In genomic region chr1:21189906-21190500, GRCh38 we compare ENCODE assay signal across 23 cellular contexts. TPM values are rescaled to one million over a fixed set of nuclear protein-coding genes. Genes with fewer than 3 reads are reported as not detected.
A peak's percentile ranks its signal among the peaks of the same experiment; 100 is the strongest.
DNase-seq lines count a peak whose midpoint lies in the region; ATAC-seq and TF ChIP-seq lines count a peak whose summit lies in the region.
"Had no signal": no experiment of that assay in that cellular context is flagged by ENCODE, and none has a peak within 500 bp of the region (broad histone marks: within the 10 kb centered on the region; RNA-seq: fewer than 3 reads in every experiment).

No MANE protein-coding gene starts in this region.

- peaks cover 30 to 43% of the 10 kb centered on the region in 2 donors for H3K4me1 Mint-ChIP-seq in immature natural killer cell
- H3K4me1 Mint-ChIP-seq in activated T-helper 2 cell treated with anti-CD3 and anti-CD28 coated beads, Interferon-gamma antibody, Interleukin-2, Interleukin-4, amounts not matched to agents 10 μg/mL and 5 μg/mL and 100 μg/mL, durations not matched to agents 14 hours and 24 hours and 36 hours (ENCODE audit: low read depth), result peaks cover 3% of the 10 kb centered on the region

- no peak for TF ChIP-seq EP300 in Ishikawa (IDR thresholded peaks at IDR 0.05; ENCODE audit: borderline replicate concordance)

- peak; percentile 33 for DNase-seq in NCI-H2029 treated with DMSO at 0.1 percent for 48 hours (lab: John Stamatoyannopoulos, UW)
- no peak for DNase-seq in NCI-H2029 (lab: John Stamatoyannopoulos, UW)
- DNase-seq in OCI-M1 (lab: John Stamatoyannopoulos, UW), result peak; percentile 17
- DNase-seq in immature natural killer cell, result no peak
- DNase-seq in activated T-helper 2 cell treated with anti-CD3 and anti-CD28 coated beads, Interferon-gamma antibody, Interleukin-2, Interleukin-4, amounts not matched to agents 10 μg/mL and 5 μg/mL and 100 μg/mL, durations not matched to agents 14 hours and 24 hours and 36 hours (ENCODE audit: low spot score), result no peak
- DNase-seq in Right ventricle myocardium superior, result no peak
- DNase-seq: activated B cell treated with CpG ODN at 0.5 μM for 24 hours; activated CD8-positive, alpha-beta memory T cell treated with anti-CD3 and anti-CD28 coated beads, Interleukin-2, amount 10 ng/mL, durations not matched to agents 7 days and 5 days; activated naive CD4-positive, alpha-beta T cell treated with Interleukin-2 at 50 U/mL for 16 hours; activated T-cell treated with anti-CD3 and anti-CD28 coated beads, Interleukin-2, amount 50 U/mL, for 48 hours; CD4-positive, alpha-beta memory T cell; DMS 273 treated with DMSO at 0.1 percent for 48 hours; GDM1; glutamatergic neuron; MG63; NCI-H1417 treated with DMSO at 0.1 percent for 48 hours; NCI-H446; ovary; retina; stimulated activated CD4-positive, alpha-beta T cell treated with anti-CD3 and anti-CD28 coated beads, Interleukin-2, amount 100 ng/mL, for 24 hours; T-helper 1 cell had no signal

- peak overlapping the region; percentile 43 to 75 (median 65) for H3K4me3 Mint-ChIP-seq in immature natural killer cell
- H3K4me3 Mint-ChIP-seq in activated T-helper 2 cell treated with anti-CD3 and anti-CD28 coated beads, Interferon-gamma antibody, Interleukin-2, Interleukin-4, amounts not matched to agents 10 μg/mL and 5 μg/mL and 100 μg/mL, durations not matched to agents 14 hours and 24 hours and 36 hours (ENCODE audit: low read depth), result no peak overlapping the region
- H3K4me3 Mint-ChIP-seq: activated B cell treated with CpG ODN at 0.5 μM for 24 hours; activated CD8-positive, alpha-beta memory T cell treated with anti-CD3 and anti-CD28 coated beads, Interleukin-2, amount 10 ng/mL, durations not matched to agents 7 days and 5 days; CD4-positive, alpha-beta memory T cell had no signal

- H3K36me3 Mint-ChIP-seq in immature natural killer cell, result peaks cover 0 to under 1% (median 0%) of the 10 kb centered on the region in 3 donors
- no peaks in the 10 kb centered on the region for H3K36me3 Mint-ChIP-seq in activated T-helper 2 cell treated with anti-CD3 and anti-CD28 coated beads, Interferon-gamma antibody, Interleukin-2, Interleukin-4, amounts not matched to agents 10 μg/mL and 5 μg/mL and 100 μg/mL, durations not matched to agents 14 hours and 24 hours and 36 hours (ENCODE audit: low read depth)
- H3K36me3 Mint-ChIP-seq: activated CD8-positive, alpha-beta memory T cell treated with anti-CD3 and anti-CD28 coated beads, Interleukin-2, amount 10 ng/mL, durations not matched to agents 7 days and 5 days; CD4-positive, alpha-beta memory T cell had no signal

- ATAC-seq in GM19395 (IDR thresholded peaks at IDR 0.05; ENCODE audit: unreplicated experiment) (no peak), Right ventricle myocardium superior (ENCODE audit: poor library complexity) (no peak)
- ATAC-seq: activated CD8-positive, alpha-beta memory T cell treated with anti-CD3 and anti-CD28 coated beads, Interleukin-2, amount 10 ng/mL, durations not matched to agents 7 days and 5 days had no signal

- TF ChIP-seq RAD21 in Ishikawa (IDR thresholded peaks at IDR 0.05; ENCODE audit: low read depth), result no peak

- no peaks in the 10 kb centered on the region for H3K9me3 Mint-ChIP-seq in immature natural killer cell
- no peaks in the 10 kb centered on the region for H3K9me3 Mint-ChIP-seq in activated T-helper 2 cell treated with anti-CD3 and anti-CD28 coated beads, Interferon-gamma antibody, Interleukin-2, Interleukin-4, amounts not matched to agents 10 μg/mL and 5 μg/mL and 100 μg/mL, durations not matched to agents 14 hours and 24 hours and 36 hours
- H3K9me3 Mint-ChIP-seq: activated B cell treated with CpG ODN at 0.5 μM for 24 hours; CD4-positive, alpha-beta memory T cell had no signal

- peak overlapping the region in 5 of 6 donors; percentile 55 to 83 (median 80) for H3K27ac Mint-ChIP-seq in immature natural killer cell
- H3K27ac Mint-ChIP-seq in activated T-helper 2 cell treated with anti-CD3 and anti-CD28 coated beads, Interferon-gamma antibody, Interleukin-2, Interleukin-4, amounts not matched to agents 10 μg/mL and 5 μg/mL and 100 μg/mL, durations not matched to agents 14 hours and 24 hours and 36 hours, result no peak overlapping the region
- H3K27ac Mint-ChIP-seq: activated B cell treated with CpG ODN at 0.5 μM for 24 hours; activated CD8-positive, alpha-beta memory T cell treated with anti-CD3 and anti-CD28 coated beads, Interleukin-2, amount 10 ng/mL, durations not matched to agents 7 days and 5 days had no signal

- peaks cover 0 to 3% (median 0%) of the 10 kb centered on the region in 3 donors for H3K27me3 Mint-ChIP-seq in immature natural killer cell (ENCODE audit: low read depth in 3 of 3)
- peaks cover 20% of the 10 kb centered on the region for H3K27me3 Mint-ChIP-seq in activated T-helper 2 cell treated with anti-CD3 and anti-CD28 coated beads, Interferon-gamma antibody, Interleukin-2, Interleukin-4, amounts not matched to agents 10 μg/mL and 5 μg/mL and 100 μg/mL, durations not matched to agents 14 hours and 24 hours and 36 hours (ENCODE audit: low read depth)

- intact Hi-C loops in activated T-helper 2 cell treated with anti-CD3 and anti-CD28 coated beads, Interferon-gamma antibody, Interleukin-2, Interleukin-4, amounts not matched to agents 10 μg/mL and 5 μg/mL and 100 μg/mL, durations not matched to agents 14 hours and 24 hours and 36 hours (cut with micrococcal nuclease), result no loop called here
- intact Hi-C loops in Right ventricle myocardium superior (cut with DNase I), result loop anchor here (5.0 kb wide), 1 partner anchor 203 kb away; no protein-coding TSS in a partner anchor

TF ChIP-seq in Ishikawa, 13 proteins besides CTCF, POLR2A, EP300 and RAD21:
- no peak for TF ChIP-seq TCF12 (IDR thresholded peaks at IDR 0.05; ENCODE audit: low read depth)
- TF ChIP-seq EGR1 (IDR thresholded peaks at IDR 0.05), result no peak
- TF ChIP-seq USF1 (IDR thresholded peaks at IDR 0.05), result no peak
- TF ChIP-seq NFIC (IDR thresholded peaks at IDR 0.05), result peak; percentile 71
- no peak for TF ChIP-seq CEBPB (IDR thresholded peaks at IDR 0.05)
- no peak for TF ChIP-seq TEAD4 (IDR thresholded peaks at IDR 0.05)

RNA-seq across cellular contexts. Expression of gene EIF4G3, which starts 13.3 kb away (rescaled TPM):
- 10 to 100 TPM in 2 of 3 donors, 1 to 10 TPM in 1; 7.4 to 21.6 (median 17.9) TPM for polyA plus RNA-seq in immature natural killer cell
- total RNA-seq in activated T-helper 2 cell treated with anti-CD3 and anti-CD28 coated beads, Interferon-gamma antibody, Interleukin-2, Interleukin-4, amounts not matched to agents 10 μg/mL and 5 μg/mL and 100 μg/mL, durations not matched to agents 14 hours and 24 hours and 36 hours, result 64.2 and 66.0 TPM in 2 replicates
- 24.7 TPM for total RNA-seq in Right ventricle myocardium superior

Comparison
In these comparisons a context has a peak if more than half of its experiments do, and no peak if none do; other contexts are left out.
1. DNase-seq: peak in NCI-H2029 treated with DMSO at 0.1 percent for 48 hours (single experiment) and OCI-M1 (single experiment); none in NCI-H2029 (single experiment), immature natural killer cell (0 of 3), activated T-helper 2 cell treated with anti-CD3 and anti-CD28 coated beads, Interferon-gamma antibody, Interleukin-2, Interleukin-4, amounts not matched to agents 10 μg/mL and 5 μg/mL and 100 μg/mL, durations not matched to agents 14 hours and 24 hours and 36 hours (single experiment) and Right ventricle myocardium superior (single experiment).